ENCODE assay signal across 12 cellular contexts in genomic region chr9:93245437-93245970, GRCh38.
"Had no signal": no experiment of that assay in that cellular context is flagged by ENCODE, and none has a peak within 500 bp of the region (broad histone marks: within the 10 kb centered on the region; RNA-seq: fewer than 3 reads in every experiment).

No MANE protein-coding gene starts in this region.

- H3K27ac Mint-ChIP-seq: activated CD4-positive, alpha-beta T cell treated with anti-CD3 and anti-CD28 coated beads, Interleukin-2, amount 10 ng/mL, durations not matched to agents 7 days and 5 days; endodermal cell had no signal

- H3K4me1 Mint-ChIP-seq: activated CD4-positive, alpha-beta T cell treated with anti-CD3 and anti-CD28 coated beads, Interleukin-2, amount 10 ng/mL, durations not matched to agents 7 days and 5 days; endodermal cell had no signal

- DNase-seq: activated CD4-positive, alpha-beta T cell treated with anti-CD3 and anti-CD28 coated beads, Interleukin-2, amount 10 ng/mL, durations not matched to agents 7 days and 5 days; activated naive CD4-positive, alpha-beta T cell treated with Interleukin-2 at 50 U/mL for 16 hours; anterior cingulate cortex; endodermal cell; left colon; ovary; stimulated activated CD4-positive, alpha-beta T cell treated with anti-CD3 and anti-CD28 coated beads, Interleukin-15, amount 100 ng/mL, for 24 hours; stimulated activated CD4-positive, alpha-beta T cell treated with anti-CD3 and anti-CD28 coated beads, Interleukin-4, amount 100 ng/mL, for 24 hours; stimulated activated naive CD8-positive, alpha-beta T cell treated with anti-CD3 and anti-CD28 coated beads, Interleukin-15, Interleukin-2, amounts not matched to agents 100 U/mL and 50 U/mL, for 24 hours; T-helper 17 cell; transverse colon had no signal

- H3K27me3 ChIP-seq: ovary, transverse colon had no signal

- H3K4me3 ChIP-seq: ovary, transverse colon had no signal

- H3K27ac ChIP-seq: ovary had no signal

- ATAC-seq: left colon; stimulated activated naive CD8-positive, alpha-beta T cell treated with anti-CD3 and anti-CD28 coated beads, Interleukin-15, Interleukin-2, amounts not matched to agents 100 U/mL and 50 U/mL, for 24 hours; T-helper 17 cell had no signal

- H3K36me3 ChIP-seq: ovary had no signal

- H3K9me3 ChIP-seq: ovary, transverse colon had no signal

- H3K4me3 Mint-ChIP-seq: activated CD4-positive, alpha-beta T cell treated with anti-CD3 and anti-CD28 coated beads, Interleukin-2, amount 10 ng/mL, durations not matched to agents 7 days and 5 days; endodermal cell; neural crest cell; T-helper 17 cell had no signal

- H3K9me3 Mint-ChIP-seq: activated CD4-positive, alpha-beta T cell treated with anti-CD3 and anti-CD28 coated beads, Interleukin-2, amount 10 ng/mL, durations not matched to agents 7 days and 5 days; endodermal cell; neural crest cell had no signal
